24 cellular contexts compared by ENCODE assay signal in the genomic region with DNA sequence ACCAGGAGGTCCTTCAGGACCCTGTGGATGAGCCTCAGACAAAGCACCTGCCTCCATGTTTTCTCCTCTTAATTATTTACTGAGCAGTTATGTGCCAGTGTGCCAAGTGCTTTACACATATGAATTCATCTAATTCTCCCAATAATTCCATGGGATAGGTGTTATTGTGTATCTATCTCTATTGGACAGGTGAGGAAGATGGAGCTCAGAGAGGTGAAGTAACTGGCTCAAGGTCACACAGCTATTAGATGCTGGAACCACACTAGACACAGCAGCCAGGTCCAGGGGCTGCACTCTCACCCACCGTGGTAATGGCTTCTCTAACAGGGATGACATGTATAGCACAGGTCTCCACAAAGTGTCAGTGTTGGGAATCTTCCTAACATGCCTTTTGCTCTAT.
"Had no signal": no experiment of that assay in that cellular context is flagged by ENCODE, and none has a peak within 500 bp of the region (broad histone marks: within the 10 kb centered on the region; RNA-seq: fewer than 3 reads in every experiment).

No MANE protein-coding gene starts in this region.

- H3K36me3 ChIP-seq: MG63, SJSA1 had no signal

- DNase-seq: Karpas-422, KG1, MG63, NCI-H1092, NCI-H1105 treated with DMSO at 0.1 percent for 48 hours, NCI-H1417 treated with DMSO at 0.1 percent for 48 hours, NCI-H146, NCI-H1694 treated with DMSO at 0.1 percent for 48 hours, NCI-H1930, NCI-H2081, NCI-H2107, NCI-H226, NCI-H446, NCI-H510A, NCI-H524 treated with DMSO at 0.1 percent for 48 hours, NCI-H69, NCI-H774, Right ventricle myocardium superior, RPMI8226, SIG-M5, T-helper 1 cell had no signal

- H3K9me3 ChIP-seq: MG63, SJSA1 had no signal

- H3K27ac ChIP-seq: SJSA1, SK-N-MC had no signal

- FAIRE-seq: RCC 7860 had no signal

- H3K27me3 ChIP-seq: MG63, SJSA1 had no signal

- H3K4me3 ChIP-seq: MG63, SJSA1, SK-N-MC had no signal
